Comparison of ENCODE assay signal across 19 cellular contexts in the genomic region with DNA sequence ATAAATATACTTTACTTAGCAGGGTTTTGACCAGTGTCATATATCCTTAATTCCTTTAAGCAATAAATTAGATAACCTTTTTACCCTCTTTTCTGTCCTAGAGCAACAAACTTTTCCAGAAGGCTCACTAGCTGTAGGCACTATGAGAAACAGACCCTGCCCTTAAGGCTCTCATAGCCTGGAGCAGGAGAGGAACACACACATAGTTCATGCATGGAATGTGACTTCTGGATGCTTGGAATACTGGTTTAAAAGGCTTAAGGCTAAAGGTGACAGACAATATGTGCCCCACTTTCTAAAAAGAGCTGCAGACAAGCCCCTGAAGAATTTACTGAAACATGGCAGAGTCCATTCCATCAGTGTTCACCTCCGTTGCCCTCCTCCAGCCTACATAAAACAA.
DNase-seq lines count a peak whose midpoint lies in the region; ATAC-seq and TF ChIP-seq lines count a peak whose summit lies in the region.
"Had no signal": no experiment of that assay in that cellular context is flagged by ENCODE, and none has a peak within 500 bp of the region (broad histone marks: within the 10 kb centered on the region; RNA-seq: fewer than 3 reads in every experiment).

No MANE protein-coding gene starts in this region.

- H3K4me1 Mint-ChIP-seq in Caco-2 (ENCODE audit: low read depth, unreplicated experiment) = peaks cover 13% of the 10 kb centered on the region
- H3K4me1 Mint-ChIP-seq in stimulated activated effector memory CD8-positive, alpha-beta T cell treated with anti-CD3 and anti-CD28 coated beads, Interleukin-12 subunit alpha, Interleukin-12 subunit beta, amount 100 ng/mL, for 72 hours = peaks cover 10% of the 10 kb centered on the region
- H3K4me1 Mint-ChIP-seq: IgD-negative memory B cell had no signal

- H4K91ac ChIP-seq in IMR-90 (ENCODE audit: insufficient read depth, low read depth, low read length) = no peak overlapping the region
- no peak overlapping the region for H4K91ac ChIP-seq in trophoblast cell (ENCODE audit: low read depth, low read length)

- POLR2A ChIA-PET in Caco-2 (lab: Charles Lee) = no interaction called here
- POLR2A ChIA-PET in IMR-90 (lab: Charles Lee; ENCODE audit: unreplicated experiment) = no interaction called here

- no peak overlapping the region for H3K56ac ChIP-seq in IMR-90 (ENCODE audit: extremely low read depth, insufficient read depth, low read length)

- no CpG with 5 or more reads among the region's 1 CpG for WGBS in IMR-90 (ENCODE audit: extremely low coverage in 2 of 2, insufficient read length in 1 of 2), 2 experiments
- WGBS in trophoblast cell (ENCODE audit: extremely low coverage, insufficient coverage, insufficient read length) = no CpG with 5 or more reads among the region's 1 CpG

- CTCF ChIA-PET in Caco-2 (lab: Charles Lee) (no interaction called here), IMR-90 (lab: Yijun Ruan, JAX) (no interaction called here)

- BruUV-seq in Caco-2 (replicated peaks; lab: Mats Ljungman, UMichigan) = no TSS peak
- no TSS peak for BruUV-seq in IMR-90 (replicated peaks; lab: Mats Ljungman, UMichigan)

- no peak overlapping the region for H3K9ac ChIP-seq in IMR-90 (ENCODE audit: low read depth, low read length)
- H3K9ac ChIP-seq in trophoblast cell (ENCODE audit: low read length) = no peak overlapping the region

- H3K9me3 ChIP-seq in Caco-2 = no peaks in the 10 kb centered on the region
- H3K9me3 ChIP-seq in IMR-90 (ENCODE audit: control insufficient read depth, insufficient read depth, low read length) = no peaks in the 10 kb centered on the region
- H3K9me3 ChIP-seq in trophoblast cell (ENCODE audit: insufficient read depth, low read depth, low read length) = peaks cover 4% of the 10 kb centered on the region

- no peak for TF ChIP-seq RAD21 in IMR-90 (IDR thresholded peaks at IDR 0.05; ENCODE audit: low read length)

- H3K4me2 ChIP-seq in IMR-90 (ENCODE audit: low read depth, low read length) (no peak overlapping the region), trophoblast cell (ENCODE audit: low read length) (no peak overlapping the region)

- H3K9me3 Mint-ChIP-seq in Caco-2 (ENCODE audit: unreplicated experiment) = peaks cover 10% of the 10 kb centered on the region
- no peaks in the 10 kb centered on the region for H3K9me3 Mint-ChIP-seq in stimulated activated effector memory CD8-positive, alpha-beta T cell treated with anti-CD3 and anti-CD28 coated beads, Interleukin-12 subunit alpha, Interleukin-12 subunit beta, amount 100 ng/mL, for 72 hours
- H3K9me3 Mint-ChIP-seq: CD8-positive, alpha-beta T cell; HFFc6 had no signal

- no peak overlapping the region for H2AK5ac ChIP-seq in IMR-90 (ENCODE audit: low read depth, low read length)
- H2AK5ac ChIP-seq in trophoblast cell (ENCODE audit: low read length) = no peak overlapping the region

- H3K36me3 Mint-ChIP-seq in Caco-2 (ENCODE audit: insufficient read depth, unreplicated experiment) = no peaks in the 10 kb centered on the region
- H3K36me3 Mint-ChIP-seq in stimulated activated effector memory CD8-positive, alpha-beta T cell treated with anti-CD3 and anti-CD28 coated beads, Interleukin-12 subunit alpha, Interleukin-12 subunit beta, amount 100 ng/mL, for 72 hours = no peaks in the 10 kb centered on the region
- H3K36me3 Mint-ChIP-seq: CD14-positive monocyte; CD8-positive, alpha-beta T cell; IgD-negative memory B cell had no signal

- H3K23ac ChIP-seq in IMR-90 (ENCODE audit: low read depth, low read length) = no peak overlapping the region
- no peak overlapping the region for H3K23ac ChIP-seq in trophoblast cell (ENCODE audit: low read length)

- no peak overlapping the region for H2BK15ac ChIP-seq in IMR-90 (ENCODE audit: low read depth, low read length)

- H3K4me3 Mint-ChIP-seq in Caco-2 (ENCODE audit: unreplicated experiment) = no peak overlapping the region
- H3K4me3 Mint-ChIP-seq in stimulated activated effector memory CD8-positive, alpha-beta T cell treated with anti-CD3 and anti-CD28 coated beads, Interleukin-12 subunit alpha, Interleukin-12 subunit beta, amount 100 ng/mL, for 72 hours = no peak overlapping the region
- H3K4me3 Mint-ChIP-seq: CD14-positive monocyte; CD8-positive, alpha-beta T cell; HFFc6; IgD-negative memory B cell had no signal

- H4K12ac ChIP-seq in trophoblast cell (ENCODE audit: low read depth, low read length) = no peak overlapping the region

- H3K79me2 ChIP-seq in trophoblast cell (ENCODE audit: control insufficient read depth, insufficient read depth, low read length, poor library complexity) = peaks cover 4% of the 10 kb centered on the region

- no peak for TF ChIP-seq POLR2A in IMR-90 (IDR thresholded peaks at IDR 0.05; ENCODE audit: low read depth, low read length)

- dilution Hi-C loops in IMR-90 (cut with HindIII; ENCODE audit: low sequenced_read_pairs, unreplicated experiment) = no loop called here

- no peaks in the 10 kb centered on the region for H3K27me3 ChIP-seq in Caco-2 (replicated peaks; ENCODE audit: control insufficient read depth, insufficient read depth, low read length)
- peaks cover 8% of the 10 kb centered on the region for H3K27me3 ChIP-seq in IMR-90 (ENCODE audit: control insufficient read depth, insufficient read depth, low read length)
- H3K27me3 ChIP-seq in trophoblast cell (ENCODE audit: insufficient read depth, low read length) = no peaks in the 10 kb centered on the region

- H2BK5ac ChIP-seq in IMR-90 (ENCODE audit: low read depth, low read length, poor library complexity, severe bottlenecking) (no peak overlapping the region), trophoblast cell (ENCODE audit: low read depth, low read length, poor library complexity) (no peak overlapping the region)

- H3K4ac ChIP-seq in IMR-90 (ENCODE audit: low read depth, low read length) (no peak overlapping the region), trophoblast cell (ENCODE audit: low read depth, low read length) (no peak overlapping the region)

- peak; percentile 75 to 85 for DNase-seq in Caco-2
- no peak for DNase-seq in IMR-90
- peak; percentile 26 for DNase-seq in left kidney (ENCODE audit: low read depth, low spot score)
- DNase-seq in trophoblast cell = peak; percentile 70 to 90
- DNase-seq in stimulated activated effector memory CD8-positive, alpha-beta T cell treated with anti-CD3 and anti-CD28 coated beads, Interleukin-12 subunit alpha, Interleukin-12 subunit beta, amount 100 ng/mL, for 72 hours (ENCODE audit: low spot score in 2 of 2) = no peak
- DNase-seq in iPS-NIHi11 (ENCODE audit: low spot score) = no peak
- DNase-seq in activated T-cell treated with anti-CD3 and anti-CD28 coated beads, Interleukin-2, amount 50 U/mL, for 1 hour = no peak
- DNase-seq: CD8-positive, alpha-beta T cell; COR-L47; DND-41; HCEC 1CT; HFFc6; KG1 had no signal

- H2BK120ac ChIP-seq in IMR-90 (ENCODE audit: low read depth, low read length) (no peak overlapping the region), trophoblast cell (ENCODE audit: insufficient read depth, low read length, poor library complexity) (no peak overlapping the region)

- H3K18ac ChIP-seq in IMR-90 (ENCODE audit: low read depth, low read length) = no peak overlapping the region
- H3K18ac ChIP-seq in trophoblast cell (ENCODE audit: low read length) = no peak overlapping the region

- H4K20me1 ChIP-seq in IMR-90 (ENCODE audit: insufficient read depth, low read length) = no peaks in the 10 kb centered on the region

- H4K8ac ChIP-seq in IMR-90 (ENCODE audit: low read depth in 2 of 2, low read length in 2 of 2) (no peak overlapping the region), trophoblast cell (ENCODE audit: low read depth, low read length) (no peak overlapping the region)

- TF ChIP-seq CTCF in Caco-2 (IDR thresholded peaks at IDR 0.05; ENCODE audit: insufficient read depth in 1 of 2, low read depth in 1 of 2, low read length in 1 of 2, severe bottlenecking in 1 of 2, unreplicated experiment in 1 of 2) = no peak
- TF ChIP-seq CTCF in IMR-90 (conservative IDR thresholded peaks at IDR 0.05; ENCODE audit: low read depth, low read length) = no peak

- no peak overlapping the region for H2BK20ac ChIP-seq in IMR-90 (ENCODE audit: low read depth, low read length)

- H2AFZ ChIP-seq in IMR-90 (replicated peaks; ENCODE audit: low read length, poor library complexity) (no peak overlapping the region), trophoblast cell (ENCODE audit: insufficient read depth, low read length, poor library complexity) (no peak overlapping the region)

- intact Hi-C loops in Caco-2 (cut with micrococcal nuclease; ENCODE audit: unreplicated experiment) (loop anchor here (1.0 to 5.0 kb wide), 2 partner anchors 21 to 116 kb away; no protein-coding TSS in a partner anchor), IMR-90 (cut with micrococcal nuclease) (no loop called here)

- H3K79me1 ChIP-seq in IMR-90 (ENCODE audit: low read depth in 1 of 2, low read length in 2 of 2) (no peaks in the 10 kb centered on the region), trophoblast cell (ENCODE audit: low read length) (peaks cover 13% of the 10 kb centered on the region)

- no peak overlapping the region for H4K5ac ChIP-seq in IMR-90 (ENCODE audit: low read depth, low read length)

- peak; percentile 57 for ATAC-seq in IMR-90 (ENCODE audit: low read depth)
- no peak for ATAC-seq in stimulated activated effector memory CD8-positive, alpha-beta T cell treated with anti-CD3 and anti-CD28 coated beads, Interleukin-12 subunit alpha, Interleukin-12 subunit beta, amount 100 ng/mL, for 72 hours
- no peak for ATAC-seq in HG02970 (IDR thresholded peaks at IDR 0.05; ENCODE audit: low FRiP score, unreplicated experiment)
- ATAC-seq: CD8-positive, alpha-beta T cell; GM12878 had no signal

- H3K4me1 ChIP-seq in Caco-2 = peaks cover 23% of the 10 kb centered on the region
- H3K4me1 ChIP-seq in IMR-90 (ENCODE audit: control insufficient read depth, insufficient read depth, low read length) = no peaks in the 10 kb centered on the region
- H3K4me1 ChIP-seq in trophoblast cell (ENCODE audit: control insufficient read depth in 1 of 2, insufficient read depth in 2 of 2, low read length in 2 of 2) = peaks cover 9 to 18% of the 10 kb centered on the region in 2 experiments

- H2BK12ac ChIP-seq in trophoblast cell (ENCODE audit: low read length) = no peak overlapping the region

- no peaks in the 10 kb centered on the region for H3K27me3 Mint-ChIP-seq in Caco-2 (ENCODE audit: insufficient read depth, unreplicated experiment)

- H3K36me3 ChIP-seq in Caco-2 (ENCODE audit: control insufficient read depth, insufficient read depth, low read length) (no peaks in the 10 kb centered on the region), IMR-90 (ENCODE audit: control insufficient read depth, insufficient read depth, low read length) (no peaks in the 10 kb centered on the region), trophoblast cell (ENCODE audit: control insufficient read depth in 1 of 2, insufficient read depth in 2 of 2, low read length in 2 of 2) (no peaks in the 10 kb centered on the region)

- H2AK9ac ChIP-seq in IMR-90 (replicated peaks; ENCODE audit: low read depth, low read length, poor library complexity) = no peak overlapping the region

- no peak overlapping the region for H3K27ac ChIP-seq in IMR-90 (ENCODE audit: insufficient read depth, low read length)
- peak overlapping the region; percentile 69 for H3K27ac ChIP-seq in trophoblast cell (ENCODE audit: low read depth, low read length)
- H3K27ac ChIP-seq: 22Rv1, HL-60 had no signal

- H3K14ac ChIP-seq in IMR-90 (replicated peaks; ENCODE audit: low read depth, low read length) = no peak overlapping the region
- no peak overlapping the region for H3K14ac ChIP-seq in trophoblast cell (ENCODE audit: low read length)

- in situ Hi-C loops in IMR-90 (cut with MboI; ENCODE audit: low sequenced_read_pairs) = no loop called here

- no peak overlapping the region for H3K4me3 ChIP-seq in Caco-2 (ENCODE audit: low read depth, low read length)
- H3K4me3 ChIP-seq in IMR-90 (ENCODE audit: insufficient read depth, low read depth, low read length) = no peak overlapping the region
- H3K4me3 ChIP-seq in trophoblast cell (ENCODE audit: low read depth, low read length) = no peak overlapping the region
- H3K4me3 ChIP-seq: GM12878 had no signal

- no peaks in the 10 kb centered on the region for H3K9me1 ChIP-seq in IMR-90 (ENCODE audit: insufficient read depth, low read length)

- H3K27ac Mint-ChIP-seq in Caco-2 (ENCODE audit: unreplicated experiment) = no peak overlapping the region
- H3K27ac Mint-ChIP-seq in stimulated activated effector memory CD8-positive, alpha-beta T cell treated with anti-CD3 and anti-CD28 coated beads, Interleukin-12 subunit alpha, Interleukin-12 subunit beta, amount 100 ng/mL, for 72 hours = no peak overlapping the region
- H3K27ac Mint-ChIP-seq: CD8-positive, alpha-beta T cell; HFFc6; IgD-negative memory B cell had no signal

Comparison
In these comparisons a context has a peak if more than half of its experiments do, and no peak if none do; other contexts are left out.
1. DNase-seq: peak in Caco-2 (2 of 2), left kidney (single experiment) and trophoblast cell (2 of 2); none in IMR-90 (single experiment), stimulated activated effector memory CD8-positive, alpha-beta T cell treated with anti-CD3 and anti-CD28 coated beads, Interleukin-12 subunit alpha, Interleukin-12 subunit beta, amount 100 ng/mL, for 72 hours (0 of 2), iPS-NIHi11 (single experiment) and activated T-cell treated with anti-CD3 and anti-CD28 coated beads, Interleukin-2, amount 50 U/mL, for 1 hour (single experiment).